ENCODE assay signal across 1 cellular context in the genomic region with DNA sequence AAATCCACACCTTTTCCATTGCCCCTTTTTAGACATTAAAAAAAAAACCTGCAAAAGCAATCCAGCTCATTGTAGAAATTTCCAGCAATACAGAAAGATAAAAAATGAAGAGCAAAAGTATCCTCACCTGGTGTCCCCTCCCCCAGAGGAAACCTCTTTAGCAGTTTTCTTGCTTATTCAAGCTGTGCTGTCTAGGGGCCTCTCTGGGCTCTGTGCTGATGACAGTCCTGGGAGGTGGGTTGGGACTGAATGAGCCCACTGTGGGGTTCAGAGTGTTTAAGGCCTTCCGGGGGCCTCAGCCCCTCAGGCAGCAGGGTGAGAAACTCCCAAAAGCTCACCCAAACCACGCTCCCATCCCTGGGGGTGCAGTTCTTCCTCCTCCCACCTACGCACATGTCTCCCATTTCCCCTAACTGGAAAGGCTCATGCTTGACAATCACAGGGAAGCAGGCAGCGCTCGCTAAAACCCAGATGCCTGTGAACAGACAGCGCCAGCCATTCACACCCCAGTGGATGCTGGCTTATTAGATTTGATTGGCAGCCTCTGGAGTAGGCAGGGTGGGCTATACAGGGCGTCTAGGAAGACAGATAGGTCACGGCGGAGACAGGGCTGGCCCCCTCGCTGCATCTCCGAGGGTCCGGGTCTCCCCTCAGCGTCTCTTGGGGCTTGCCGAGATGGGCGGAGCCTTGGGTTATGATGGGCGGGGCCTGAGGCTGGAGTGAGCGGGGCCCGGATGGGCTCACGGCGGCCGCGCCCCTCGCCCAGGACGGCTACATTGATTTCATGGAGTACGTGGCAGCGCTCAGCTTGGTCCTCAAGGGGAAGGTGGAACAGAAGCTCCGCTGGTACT.
TF ChIP-seq lines count a peak whose summit lies in the region.

No MANE protein-coding gene starts in this region.

TF ChIP-seq in WTC11, 78 proteins besides CTCF, POLR2A, EP300 and RAD21 (continued from another document):
- no peak for TF ChIP-seq MYBL2 (CRISPR knock-in tag; IDR thresholded peaks at IDR 0.05)
- TF ChIP-seq, protein P1, sequence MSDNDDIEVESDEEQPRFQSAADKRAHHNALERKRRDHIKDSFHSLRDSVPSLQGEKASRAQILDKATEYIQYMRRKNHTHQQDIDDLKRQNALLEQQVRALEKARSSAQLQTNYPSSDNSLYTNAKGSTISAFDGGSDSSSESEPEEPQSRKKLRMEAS (CRISPR knock-in tag; IDR thresholded peaks at IDR 0.05), result peak; percentile 69
- TF ChIP-seq, protein P2, sequence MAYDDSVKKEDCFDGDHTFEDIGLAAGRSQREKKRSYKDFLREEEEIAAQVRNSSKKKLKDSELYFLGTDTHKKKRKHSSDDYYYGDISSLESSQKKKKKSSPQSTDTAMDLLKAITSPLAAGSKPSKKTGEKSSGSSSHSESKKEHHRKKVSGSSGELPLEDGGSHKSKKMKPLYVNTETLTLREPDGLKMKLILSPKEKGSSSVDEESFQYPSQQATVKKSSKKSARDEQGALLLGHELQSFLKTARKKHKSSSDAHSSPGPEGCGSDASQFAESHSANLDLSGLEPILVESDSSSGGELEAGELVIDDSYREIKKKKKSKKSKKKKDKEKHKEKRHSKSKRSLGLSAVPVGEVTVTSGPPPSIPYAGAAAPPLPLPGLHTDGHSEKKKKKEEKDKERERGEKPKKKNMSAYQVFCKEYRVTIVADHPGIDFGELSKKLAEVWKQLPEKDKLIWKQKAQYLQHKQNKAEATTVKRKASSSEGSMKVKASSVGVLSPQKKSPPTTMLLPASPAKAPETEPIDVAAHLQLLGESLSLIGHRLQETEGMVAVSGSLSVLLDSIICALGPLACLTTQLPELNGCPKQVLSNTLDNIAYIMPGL (CRISPR knock-in tag; IDR thresholded peaks at IDR 0.05), result 0 out of 2 replicates have a peak, but pooled peaks have one; percentile 12
- TF ChIP-seq TEAD1 (CRISPR knock-in tag; IDR thresholded peaks at IDR 0.05), result no peak
- TF ChIP-seq, protein P3, sequence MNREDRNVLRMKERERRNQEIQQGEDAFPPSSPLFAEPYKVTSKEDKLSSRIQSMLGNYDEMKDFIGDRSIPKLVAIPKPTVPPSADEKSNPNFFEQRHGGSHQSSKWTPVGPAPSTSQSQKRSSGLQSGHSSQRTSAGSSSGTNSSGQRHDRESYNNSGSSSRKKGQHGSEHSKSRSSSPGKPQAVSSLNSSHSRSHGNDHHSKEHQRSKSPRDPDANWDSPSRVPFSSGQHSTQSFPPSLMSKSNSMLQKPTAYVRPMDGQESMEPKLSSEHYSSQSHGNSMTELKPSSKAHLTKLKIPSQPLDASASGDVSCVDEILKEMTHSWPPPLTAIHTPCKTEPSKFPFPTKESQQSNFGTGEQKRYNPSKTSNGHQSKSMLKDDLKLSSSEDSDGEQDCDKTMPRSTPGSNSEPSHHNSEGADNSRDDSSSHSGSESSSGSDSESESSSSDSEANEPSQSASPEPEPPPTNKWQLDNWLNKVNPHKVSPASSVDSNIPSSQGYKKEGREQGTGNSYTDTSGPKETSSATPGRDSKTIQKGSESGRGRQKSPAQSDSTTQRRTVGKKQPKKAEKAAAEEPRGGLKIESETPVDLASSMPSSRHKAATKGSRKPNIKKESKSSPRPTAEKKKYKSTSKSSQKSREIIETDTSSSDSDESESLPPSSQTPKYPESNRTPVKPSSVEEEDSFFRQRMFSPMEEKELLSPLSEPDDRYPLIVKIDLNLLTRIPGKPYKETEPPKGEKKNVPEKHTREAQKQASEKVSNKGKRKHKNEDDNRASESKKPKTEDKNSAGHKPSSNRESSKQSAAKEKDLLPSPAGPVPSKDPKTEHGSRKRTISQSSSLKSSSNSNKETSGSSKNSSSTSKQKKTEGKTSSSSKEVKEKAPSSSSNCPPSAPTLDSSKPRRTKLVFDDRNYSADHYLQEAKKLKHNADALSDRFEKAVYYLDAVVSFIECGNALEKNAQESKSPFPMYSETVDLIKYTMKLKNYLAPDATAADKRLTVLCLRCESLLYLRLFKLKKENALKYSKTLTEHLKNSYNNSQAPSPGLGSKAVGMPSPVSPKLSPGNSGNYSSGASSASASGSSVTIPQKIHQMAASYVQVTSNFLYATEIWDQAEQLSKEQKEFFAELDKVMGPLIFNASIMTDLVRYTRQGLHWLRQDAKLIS (CRISPR knock-in tag; IDR thresholded peaks at IDR 0.05; ENCODE audit: borderline replicate concordance), result no peak
